ENCODE assay signal across 34 cellular contexts in the genomic region with DNA sequence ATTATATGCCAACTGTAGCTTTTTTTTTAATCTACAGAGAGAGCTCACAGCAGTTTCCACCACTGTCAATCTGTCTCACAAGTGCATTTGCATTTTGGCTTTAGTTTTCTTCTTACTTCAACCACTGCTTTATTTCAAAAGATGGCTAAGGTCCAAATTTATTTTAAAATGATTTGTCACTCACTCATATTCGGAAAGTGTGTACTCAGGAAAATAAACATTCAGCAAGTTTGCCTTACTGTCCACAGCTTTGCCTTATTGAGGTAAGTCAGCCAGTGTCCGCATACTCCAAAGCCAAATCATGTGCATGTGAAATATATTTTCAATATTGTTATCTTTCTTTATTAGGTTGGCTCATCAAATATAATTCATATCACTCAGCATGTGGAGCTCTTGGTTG.
"Had no signal": no experiment of that assay in that cellular context is flagged by ENCODE, and none has a peak within 500 bp of the region (broad histone marks: within the 10 kb centered on the region; RNA-seq: fewer than 3 reads in every experiment).

No MANE protein-coding gene starts in this region.

- H3K36me3 ChIP-seq: brain microvascular endothelial cell had no signal

- H3K4me3 ChIP-seq: PC-9 had no signal

- H3K27ac ChIP-seq: brain microvascular endothelial cell, KMS-11, PC-9, RWPE1, VCaP had no signal

- H3K4me1 Mint-ChIP-seq: activated B cell treated with CpG ODN at 0.5 μM for 24 hours; activated CD4-positive, alpha-beta memory T cell treated with anti-CD3 and anti-CD28 coated beads, Interleukin-2, amount 10 ng/mL, durations not matched to agents 7 days and 5 days; activated CD8-positive, alpha-beta memory T cell treated with anti-CD3 and anti-CD28 coated beads, Interleukin-2, amount 10 ng/mL, durations not matched to agents 7 days and 5 days; activated naive CD4-positive, alpha-beta T cell treated with anti-CD3 and anti-CD28 coated beads, Interleukin-2, amount 10 ng/mL, durations not matched to agents 7 days and 5 days had no signal

- H3K27me3 Mint-ChIP-seq: activated CD8-positive, alpha-beta memory T cell treated with anti-CD3 and anti-CD28 coated beads, Interleukin-2, amount 10 ng/mL, durations not matched to agents 7 days and 5 days; activated naive CD4-positive, alpha-beta T cell treated with anti-CD3 and anti-CD28 coated beads, Interleukin-2, amount 10 ng/mL, durations not matched to agents 7 days and 5 days had no signal

- ATAC-seq: activated CD8-positive, alpha-beta memory T cell treated with anti-CD3 and anti-CD28 coated beads, Interleukin-2, amount 10 ng/mL, durations not matched to agents 7 days and 5 days had no signal

- H3K4me3 Mint-ChIP-seq: activated B cell treated with CpG ODN at 0.5 μM for 24 hours; activated CD4-positive, alpha-beta memory T cell treated with anti-CD3 and anti-CD28 coated beads, Interleukin-2, amount 10 ng/mL, durations not matched to agents 7 days and 5 days; activated CD8-positive, alpha-beta memory T cell treated with anti-CD3 and anti-CD28 coated beads, Interleukin-2, amount 10 ng/mL, durations not matched to agents 7 days and 5 days; activated naive CD4-positive, alpha-beta T cell treated with anti-CD3 and anti-CD28 coated beads, Interleukin-2, amount 10 ng/mL, durations not matched to agents 7 days and 5 days; activated naive CD8-positive, alpha-beta T cell had no signal

- DNase-seq: activated B cell treated with CpG ODN at 0.5 μM for 24 hours; activated CD4-positive, alpha-beta memory T cell treated with anti-CD3 and anti-CD28 coated beads, Interleukin-2, amount 10 ng/mL, durations not matched to agents 7 days and 5 days; activated CD4-positive, alpha-beta T cell treated with anti-CD3 and anti-CD28 coated beads for 4 hours; activated CD4-positive, CD25-positive, alpha-beta regulatory T cell treated with anti-CD3 and anti-CD28 coated beads, Interleukin-2, amount 50 U/mL, for 72 hours; activated CD8-positive, alpha-beta memory T cell treated with anti-CD3 and anti-CD28 coated beads for 24 hours; activated CD8-positive, alpha-beta memory T cell treated with anti-CD3 and anti-CD28 coated beads, Interleukin-2, amount 10 ng/mL, durations not matched to agents 7 days and 5 days; activated CD8-positive, alpha-beta memory T cell treated with anti-CD3 and anti-CD28 coated beads, Interleukin-2, amount 50 U/mL, for 48 hours; activated effector memory CD4-positive, alpha-beta T cell treated with Interleukin-2 at 50 U/mL for 16 hours; activated naive CD4-positive, alpha-beta T cell treated with anti-CD3 and anti-CD28 coated beads, Interleukin-2, amount 10 ng/mL, durations not matched to agents 7 days and 5 days; activated T-cell treated with anti-CD3 and anti-CD28 coated beads, Interleukin-2, amount 50 U/mL, for 48 hours; amniotic stem cell; aorta; brain microvascular endothelial cell; NCI-H1092 treated with DMSO at 0.1 percent for 48 hours; NCI-H1417; NCI-H146; NCI-H187; NCI-H2029 treated with DMSO at 0.1 percent for 48 hours; NCI-H2107; NCI-H2171; NCI-H510A; NCI-H526; NCI-H748 treated with DMSO at 0.1 percent for 48 hours; NK-92 treated with Interleukin-12 subunit alpha and Interleukin-12 subunit beta, amount 100 ng/mL, for 24 hours; PC-9; Right ventricle myocardium superior; SW 1271; T-helper 1 cell; T-helper 2 cell; T-helper 9 cell had no signal

- H3K27me3 ChIP-seq: brain microvascular endothelial cell had no signal

- H3K36me3 Mint-ChIP-seq: activated CD8-positive, alpha-beta memory T cell treated with anti-CD3 and anti-CD28 coated beads, Interleukin-2, amount 10 ng/mL, durations not matched to agents 7 days and 5 days; activated naive CD4-positive, alpha-beta T cell treated with anti-CD3 and anti-CD28 coated beads, Interleukin-2, amount 10 ng/mL, durations not matched to agents 7 days and 5 days; activated naive CD8-positive, alpha-beta T cell had no signal

- H3K9me3 Mint-ChIP-seq: activated CD4-positive, alpha-beta memory T cell treated with anti-CD3 and anti-CD28 coated beads, Interleukin-2, amount 10 ng/mL, durations not matched to agents 7 days and 5 days; activated naive CD4-positive, alpha-beta T cell treated with anti-CD3 and anti-CD28 coated beads, Interleukin-2, amount 10 ng/mL, durations not matched to agents 7 days and 5 days had no signal

- H3K4me2 ChIP-seq: KMS-11, PC-9 had no signal

- H3K27ac Mint-ChIP-seq: activated B cell treated with CpG ODN at 0.5 μM for 24 hours; activated CD4-positive, alpha-beta memory T cell treated with anti-CD3 and anti-CD28 coated beads, Interleukin-2, amount 10 ng/mL, durations not matched to agents 7 days and 5 days; activated CD8-positive, alpha-beta memory T cell treated with anti-CD3 and anti-CD28 coated beads, Interleukin-2, amount 10 ng/mL, durations not matched to agents 7 days and 5 days; activated naive CD4-positive, alpha-beta T cell treated with anti-CD3 and anti-CD28 coated beads, Interleukin-2, amount 10 ng/mL, durations not matched to agents 7 days and 5 days; activated naive CD8-positive, alpha-beta T cell had no signal
